ENCODE assay signal across 8 cellular contexts in the genomic region with DNA sequence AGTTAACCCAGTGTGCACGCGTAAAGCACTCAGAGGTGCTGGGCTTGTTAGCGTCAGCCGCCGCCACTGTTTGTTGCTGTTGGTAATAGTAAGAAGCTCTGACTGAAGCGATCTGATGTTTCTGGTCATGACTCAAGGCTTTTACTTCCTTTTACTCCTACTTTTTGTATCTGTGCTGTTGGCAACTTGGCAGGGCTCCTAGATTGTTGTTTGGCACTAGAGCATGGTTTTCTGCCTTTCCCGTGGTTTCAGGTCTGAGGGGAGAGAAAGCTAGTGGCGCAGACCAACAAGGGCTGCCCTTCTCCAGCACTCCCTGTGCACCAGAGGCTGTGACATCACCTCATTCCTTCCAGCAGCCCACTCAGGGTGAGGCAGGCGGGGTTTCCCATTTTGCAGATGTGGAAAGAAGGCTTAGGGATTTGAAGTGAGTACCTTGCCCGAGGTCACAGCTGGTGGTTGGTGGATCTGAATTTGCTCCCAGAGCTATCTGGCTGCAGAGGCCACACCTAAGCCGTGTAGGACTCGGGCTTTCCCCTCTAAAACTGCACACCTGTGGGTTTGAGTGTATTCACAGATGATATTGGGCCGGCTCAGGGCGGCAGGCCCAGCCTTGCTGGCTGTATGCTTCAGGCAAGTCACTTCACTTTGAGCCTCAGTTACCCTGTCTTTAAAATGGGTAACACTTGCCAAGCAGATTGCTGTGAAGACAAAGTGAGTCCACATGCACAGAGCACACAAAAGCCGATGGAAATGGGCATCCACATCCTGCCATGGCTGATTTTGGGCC. TPM values are rescaled to one million over a fixed set of nuclear protein-coding genes. Genes with fewer than 3 reads are reported as not detected.
A peak's percentile ranks its signal among the peaks of the same experiment; 100 is the strongest.
DNase-seq lines count a peak whose midpoint lies in the region; FAIRE-seq and TF ChIP-seq lines count a peak whose summit lies in the region.

No MANE protein-coding gene starts in this region.

- no peaks in the 10 kb centered on the region; the same call in 1 of the 2 replicates for H3F3A ChIP-seq in PC-9 (ENCODE audit: insufficient read depth, low read depth)

- H3K4me3 ChIP-seq in PC-9 (no peak overlapping the region), epithelial cell of proximal tubule (ENCODE audit: low read depth, low read length) (peak overlapping the region; percentile 27)

- BruUV-seq in PC-9 (replicated peaks; lab: Mats Ljungman, UMichigan): no TSS peak

- POLR2A ChIA-PET in PC-9 (lab: Charles Lee; ENCODE audit: unreplicated experiment): interaction anchor here (0.6 kb wide), 2 partner anchors 30 to 76 kb away, joined by 3 to 6 read pairs; partner anchors contain the start of gene GRPEL1

- no peaks in the 10 kb centered on the region for H3K9me3 ChIP-seq in PC-9 (ENCODE audit: insufficient read depth, low read depth)

- no peaks in the 10 kb centered on the region for H3K9me2 ChIP-seq in PC-9 (ENCODE audit: insufficient read depth)

- intact Hi-C loops in PC-9 (cut with micrococcal nuclease; ENCODE audit: unreplicated experiment): no loop called here

- DNase-seq in GF-D8 (lab: John Stamatoyannopoulos, UW): peak; percentile 7
- DNase-seq in PC-9: peak; percentile 46 to 48
- peak; percentile 87 for DNase-seq in epithelial cell of proximal tubule (ENCODE audit: low read depth)
- peak; percentile 95 for DNase-seq in renal cortical epithelial cell (ENCODE audit: low read depth)
- DNase-seq in stimulated activated naive CD4-positive, alpha-beta T cell treated with Interleukin-2 at 50 U/mL for 16 hours (lab: John Stamatoyannopoulos, UW): no peak
- no peak for DNase-seq in GM19238 (ENCODE audit: insufficient read length, low spot score)
- no peak for DNase-seq in HTR-8/SVneo (ENCODE audit: insufficient read length, low spot score)
- DNase-seq in stimulated activated CD4-positive, alpha-beta T cell treated with anti-CD3 and anti-CD28 coated beads, Interleukin-2, amount 100 ng/mL, for 24 hours: no peak

- FAIRE-seq in HTR-8/SVneo (lab: Jason Lieb, UNC): no peak

- no peak overlapping the region; the same call in 1 of the 2 replicates for H3K27ac ChIP-seq in PC-9

- H2AFZ ChIP-seq in PC-9: no peak overlapping the region

- no peaks in the 10 kb centered on the region; the same call in 1 of the 2 replicates for H4K20me1 ChIP-seq in PC-9 (ENCODE audit: insufficient read depth)

- H3K4me1 ChIP-seq in PC-9 (replicated peaks; ENCODE audit: insufficient read depth): peaks cover 16% of the 10 kb centered on the region

- H3K27me3 ChIP-seq in PC-9 (ENCODE audit: insufficient read depth, low read depth): no peaks in the 10 kb centered on the region

- no peaks in the 10 kb centered on the region for H3K36me3 ChIP-seq in PC-9 (ENCODE audit: low read depth)

- peaks cover 54% of the 10 kb centered on the region for H3K79me2 ChIP-seq in PC-9 (ENCODE audit: low read depth)

- CTCF ChIA-PET in PC-9 (lab: Charles Lee): interaction anchor here (0.6 kb wide), 1 partner anchor 73 kb away, joined by 9 read pairs; no protein-coding TSS in a partner anchor

- TF ChIP-seq CTCF in PC-9 (conservative IDR thresholded peaks at IDR 0.05) (no peak), epithelial cell of proximal tubule (conservative IDR thresholded peaks at IDR 0.05; ENCODE audit: low read depth, low read length) (no peak)

- no peak overlapping the region for H3K4me2 ChIP-seq in PC-9

RNA-seq across cellular contexts. Expression of gene TADA2B, which starts 51.2 kb away (rescaled TPM):
- total RNA-seq in PC-9 (2021) (9.5 and 9.6 TPM in 2 replicates), epithelial cell of proximal tubule (15.2 and 16.9 TPM in 2 replicates), renal cortical epithelial cell (9.6 and 31.4 TPM in 2 replicates)

Comparison
In these comparisons a context has a peak if more than half of its experiments do, and no peak if none do; other contexts are left out.
1. DNase-seq: peak in GF-D8 (single experiment), PC-9 (2 of 2), epithelial cell of proximal tubule (single experiment) and renal cortical epithelial cell (single experiment); none in stimulated activated naive CD4-positive, alpha-beta T cell treated with Interleukin-2 at 50 U/mL for 16 hours (single experiment), GM19238 (single experiment), HTR-8/SVneo (single experiment) and stimulated activated CD4-positive, alpha-beta T cell treated with anti-CD3 and anti-CD28 coated beads, Interleukin-2, amount 100 ng/mL, for 24 hours (0 of 2).